Comparison of ENCODE assay signal across 24 cellular contexts in the genomic region with DNA sequence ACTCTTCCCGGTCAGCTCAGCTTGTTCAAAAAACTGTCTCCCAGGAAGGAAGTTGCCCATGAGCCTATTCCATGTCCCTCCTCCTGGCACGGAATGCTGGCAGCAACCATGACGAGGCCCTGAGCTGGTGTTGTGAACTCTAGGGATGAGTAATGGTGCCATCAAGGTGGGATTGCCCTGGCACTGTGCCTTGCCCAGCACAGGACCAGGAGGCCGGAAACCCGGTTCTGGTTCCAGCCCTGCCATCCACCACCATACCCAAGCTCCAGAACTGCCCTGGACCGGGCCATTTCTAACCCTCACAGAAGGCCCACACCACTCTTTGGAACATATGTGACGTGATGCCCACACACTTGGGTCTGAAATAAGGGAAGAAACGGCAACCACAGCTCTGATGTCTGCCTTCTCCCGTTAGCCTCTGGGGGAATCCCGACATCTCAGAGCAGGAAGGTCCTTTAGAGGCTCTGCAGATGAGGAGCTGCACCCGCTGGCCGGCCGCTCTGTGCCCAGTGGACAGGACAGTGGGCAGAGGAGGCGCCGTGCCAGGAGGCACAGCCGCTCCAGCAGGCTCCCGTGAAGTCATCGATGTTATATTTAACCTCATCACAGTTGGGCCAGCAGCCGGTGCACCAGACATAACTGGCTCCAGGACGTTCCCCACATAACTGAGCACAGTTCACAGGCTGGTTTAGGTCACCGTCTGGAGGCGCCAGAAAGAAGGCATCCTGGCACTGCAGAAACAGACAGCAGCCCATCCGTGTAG.
DNase-seq lines count a peak whose midpoint lies in the region; ATAC-seq, FAIRE-seq and TF ChIP-seq lines count a peak whose summit lies in the region.
"Had no signal": no experiment of that assay in that cellular context is flagged by ENCODE, and none has a peak within 500 bp of the region (broad histone marks: within the 10 kb centered on the region; RNA-seq: fewer than 3 reads in every experiment).

No MANE protein-coding gene starts in this region.

- no peak overlapping the region for H3K56ac ChIP-seq in H1 (replicated peaks; ENCODE audit: insufficient read length, low read depth, low read length)

- no peaks in the 10 kb centered on the region for H3K36me3 ChIP-seq in MG63
- no peaks in the 10 kb centered on the region for H3K36me3 ChIP-seq in H1 (ENCODE audit: control insufficient read depth in 2 of 4, insufficient read depth in 4 of 4, low read length in 3 of 4)
- no peaks in the 10 kb centered on the region for H3K36me3 ChIP-seq in tibial artery
- no peaks in the 10 kb centered on the region for H3K36me3 ChIP-seq in mesenchymal stem cell (ENCODE audit: control insufficient read depth in 1 of 2, insufficient read depth in 2 of 2, low read depth in 1 of 2, low read length in 2 of 2)
- H3K36me3 ChIP-seq: transverse colon had no signal

- H3K9me3 ChIP-seq in MG63 (no peaks in the 10 kb centered on the region), H1 (ENCODE audit: insufficient read depth in 2 of 2, low read depth in 1 of 2, low read length in 1 of 2) (no peaks in the 10 kb centered on the region), tibial artery (no peaks in the 10 kb centered on the region), mesenchymal stem cell (ENCODE audit: control insufficient read depth, low read length) (no peaks in the 10 kb centered on the region)
- H3K9me3 ChIP-seq: transverse colon had no signal

- H2BK20ac ChIP-seq in H1 (ENCODE audit: low read length), result no peak overlapping the region

- CTCF ChIA-PET in H1 (lab: Charles Lee; ENCODE audit: partially characterized antibody), result interaction anchor here (0.8 to 0.9 kb wide), 2 partner anchors 291 to 912 kb away, joined by 3 read pairs; no protein-coding TSS in a partner anchor

- H3K14ac ChIP-seq in H1 (ENCODE audit: insufficient read length), result no peak overlapping the region
- no peak overlapping the region for H3K14ac ChIP-seq in mesenchymal stem cell (ENCODE audit: low read length in 2 of 2)

- H2AFZ ChIP-seq in H1 (ENCODE audit: low read length) (no peak overlapping the region), mesenchymal stem cell (ENCODE audit: low read depth, low read length) (no peak overlapping the region)

- POLR2A ChIA-PET in H1 (lab: Charles Lee; ENCODE audit: partially characterized antibody), result no interaction called here

- WGBS in H1 (ENCODE audit: extremely low coverage in 1 of 2, insufficient coverage in 1 of 2, insufficient read length in 1 of 2, insufficient replicate concordance in 2 of 2, low coverage in 1 of 2, low lambda C conversion rate in 2 of 2, missing lambda C conversion rate in 1 of 2), 2 experiments, result 85% methylated on average over 23 of the region's 23 CpGs; no CpG with 5 or more reads in 1 of the 2 experiments
- WGBS in mesenchymal stem cell, result 94% methylated on average over 23 of the region's 23 CpGs

- H2BK120ac ChIP-seq in H1 (replicated peaks; ENCODE audit: low read depth, low read length) (peak overlapping the region; percentile 26), mesenchymal stem cell (ENCODE audit: low read depth, low read length) (no peak overlapping the region)

- no peak for TF ChIP-seq CTCF in H1 (IDR thresholded peaks at IDR 0.05; ENCODE audit: control extremely low read depth in 1 of 3, insufficient read depth in 1 of 3, low read depth in 1 of 3, low read length in 3 of 3)
- peak; percentile 43 to 49 for TF ChIP-seq CTCF in tibial artery (IDR thresholded peaks at IDR 0.05)

- H3K4me3 ChIP-seq in MG63 (no peak overlapping the region), H1 (ENCODE audit: extremely low read depth in 1 of 4, insufficient read depth in 2 of 4, low read depth in 3 of 4, low read length in 4 of 4) (no peak overlapping the region), tibial artery (no peak overlapping the region), mesenchymal stem cell (ENCODE audit: insufficient read depth in 1 of 2, low read depth in 1 of 2, low read length in 2 of 2) (no peak overlapping the region)
- H3K4me3 ChIP-seq: transverse colon had no signal

- H3K23ac ChIP-seq in H1 (ENCODE audit: insufficient read length) (no peak overlapping the region), mesenchymal stem cell (ENCODE audit: low read length in 2 of 2) (no peak overlapping the region)

- H3K4me1 ChIP-seq in H1 (replicated peaks in 1 of 4; ENCODE audit: control insufficient read depth in 3 of 4, insufficient read depth in 4 of 4, low read length in 3 of 4) (peaks cover 4 to 17% (median 9%) of the 10 kb centered on the region in 4 experiments), tibial artery (peaks cover 0 to 47% (median 17%) of the 10 kb centered on the region in 4 donors), mesenchymal stem cell (ENCODE audit: control insufficient read depth, insufficient read depth, low read depth, low read length) (no peaks in the 10 kb centered on the region)

- H3K27ac ChIP-seq in H1 (ENCODE audit: low read depth, low read length) (no peak overlapping the region), tibial artery (peak overlapping the region; percentile 74 to 77), mesenchymal stem cell (ENCODE audit: low read length, poor library complexity, severe bottlenecking) (no peak overlapping the region)
- H3K27ac ChIP-seq: RWPE1 had no signal

- DNase-seq in MG63 (peak; percentile 81), H1 (ENCODE audit: low read depth in 1 of 2, low spot score in 2 of 2) (no peak), kidney tubule cell (ENCODE audit: low spot score) (peak; percentile 55), tibial artery (peak; percentile 73 to 95), mesenchymal stem cell (no peak), nucleus accumbens (lab: John Stamatoyannopoulos, UW) (no peak)
- DNase-seq: activated B cell treated with CpG ODN at 0.5 μM for 24 hours; activated CD8-positive, alpha-beta T cell treated with anti-CD3 and anti-CD28 coated beads for 36 hours; activated naive CD4-positive, alpha-beta T cell treated with Interleukin-2 at 50 U/mL for 16 hours; activated T-cell treated with anti-CD3 and anti-CD28 coated beads, Interleukin-2, amount 50 U/mL, for 24 hours; AML-193; amygdala; central memory CD4-positive, alpha-beta T cell; effector memory CD4-positive, alpha-beta T cell; Kasumi-1; NCI-H1105 treated with DMSO at 0.1 percent for 48 hours; NCI-H2107; NCI-H510A treated with DMSO at 0.1 percent for 48 hours; T-helper 9 cell; transverse colon had no signal

- H3K4me2 ChIP-seq in H1 (ENCODE audit: insufficient read depth in 1 of 2, low read depth in 2 of 2, low read length in 2 of 2), result no peak overlapping the region
- H3K4me2 ChIP-seq in mesenchymal stem cell (ENCODE audit: low read length, poor library complexity, severe bottlenecking), result no peak overlapping the region

- no peaks in the 10 kb centered on the region for H4K20me1 ChIP-seq in H1 (replicated peaks in 1 of 2; ENCODE audit: control insufficient read depth in 1 of 2, insufficient read depth in 2 of 2, low read length in 2 of 2)

- TF ChIP-seq POLR2A in H1 (IDR thresholded peaks at IDR 0.05; ENCODE audit: control extremely low read depth in 1 of 2, low read depth in 2 of 2, low read length in 2 of 2), result no peak

- no peak for ATAC-seq in GM19455 (IDR thresholded peaks at IDR 0.05; ENCODE audit: unreplicated experiment)
- ATAC-seq: activated CD8-positive, alpha-beta T cell treated with anti-CD3 and anti-CD28 coated beads for 36 hours; sciatic nerve; stimulated activated memory B cell treated with anti-CD40 and anti-IgM and Interleukin-4, amounts not matched to agents 10 μg/mL and 1 μg/mL and 100 μg/mL, for 72 hours had no signal

- intact Hi-C loops in tibial artery (cut with DNase I; ENCODE audit: low total_unique reads), result loop anchor here (5.0 to 10.0 kb wide), 2 partner anchors 48 to 465 kb away; partner anchors contain the start of gene ID2

- no peak for TF ChIP-seq RAD21 in H1 (IDR thresholded peaks at IDR 0.05 in 1 of 2, conservative IDR thresholded peaks at IDR 0.05 in 1 of 2; ENCODE audit: low read depth in 2 of 2, low read length in 2 of 2)

- H4K8ac ChIP-seq in H1 (ENCODE audit: extremely low read depth, insufficient read depth, low read length) (no peak overlapping the region), mesenchymal stem cell (ENCODE audit: low read length) (no peak overlapping the region)

- no peaks in the 10 kb centered on the region for H3K79me1 ChIP-seq in H1 (ENCODE audit: low read depth, low read length)
- no peaks in the 10 kb centered on the region for H3K79me1 ChIP-seq in mesenchymal stem cell (replicated peaks; ENCODE audit: low read length, poor library complexity, severe bottlenecking)

- H3K9ac ChIP-seq in H1 (replicated peaks in 1 of 4; ENCODE audit: extremely low read depth in 1 of 4, low read depth in 3 of 4, low read length in 3 of 4) (no peak overlapping the region), mesenchymal stem cell (ENCODE audit: low read length) (no peak overlapping the region)

- H4K91ac ChIP-seq in H1 (replicated peaks; ENCODE audit: insufficient read length, low read length), result no peak overlapping the region
- no peak overlapping the region for H4K91ac ChIP-seq in mesenchymal stem cell (ENCODE audit: low read length)

- peak overlapping the region; percentile 50; the same call in 1 of the 2 replicates for H2BK12ac ChIP-seq in H1 (ENCODE audit: low read depth, low read length)
- no peak overlapping the region for H2BK12ac ChIP-seq in mesenchymal stem cell (ENCODE audit: low read length in 2 of 2)

- FAIRE-seq in H1 (lab: Jason Lieb, UNC), result no peak

- H4K5ac ChIP-seq in H1 (ENCODE audit: insufficient read length, low read depth, low read length), result no peak overlapping the region

- H2BK15ac ChIP-seq in H1 (ENCODE audit: low read length) (no peak overlapping the region), mesenchymal stem cell (ENCODE audit: low read depth, poor library complexity, severe bottlenecking) (no peak overlapping the region)

- H2AK5ac ChIP-seq in H1 (ENCODE audit: low read depth, low read length), result no peak overlapping the region
- H2AK5ac ChIP-seq in mesenchymal stem cell (ENCODE audit: low read length, severe bottlenecking), result no peak overlapping the region

- no peaks in the 10 kb centered on the region for H3K23me2 ChIP-seq in H1 (ENCODE audit: low read depth, low read length)

- H3K18ac ChIP-seq in H1 (ENCODE audit: extremely low read depth, low read length) (no peak overlapping the region), mesenchymal stem cell (ENCODE audit: low read depth in 1 of 2, low read length in 2 of 2) (no peak overlapping the region)

- H3K4ac ChIP-seq in H1 (replicated peaks; ENCODE audit: insufficient read length, low read depth, low read length), result peak overlapping the region; percentile 49
- no peak overlapping the region for H3K4ac ChIP-seq in mesenchymal stem cell (ENCODE audit: low read depth in 1 of 2, low read length in 2 of 2)

- no peak for TF ChIP-seq EP300 in H1 (IDR thresholded peaks at IDR 0.05; ENCODE audit: borderline replicate concordance in 1 of 2, low read depth in 2 of 2, low read length in 2 of 2)

- no peak overlapping the region for H2BK5ac ChIP-seq in H1 (ENCODE audit: low read depth, low read length)
- no peak overlapping the region for H2BK5ac ChIP-seq in mesenchymal stem cell (ENCODE audit: low read depth, low read length, poor library complexity, severe bottlenecking)

- H3K79me2 ChIP-seq in H1 (ENCODE audit: control insufficient read depth in 1 of 2, insufficient read depth in 2 of 2, low read length in 2 of 2), result no peaks in the 10 kb centered on the region

- H3K27me3 ChIP-seq in MG63 (no peaks in the 10 kb centered on the region), H1 (replicated peaks in 1 of 4; ENCODE audit: control insufficient read depth in 3 of 4, extremely low read depth in 1 of 4, insufficient read depth in 3 of 4, low read length in 3 of 4) (no peaks in the 10 kb centered on the region), tibial artery (no peaks in the 10 kb centered on the region), mesenchymal stem cell (ENCODE audit: control insufficient read depth in 1 of 2, insufficient read depth in 1 of 2, low read length in 2 of 2) (no peaks in the 10 kb centered on the region)
- H3K27me3 ChIP-seq: transverse colon had no signal

Comparison
In these comparisons a context has a peak if more than half of its experiments do, and no peak if none do; other contexts are left out.
1. DNase-seq: peak in MG63 (single experiment), kidney tubule cell (single experiment) and tibial artery (2 of 2); none in H1 (0 of 2), mesenchymal stem cell (single experiment) and nucleus accumbens (0 of 56).
2. H3K27ac ChIP-seq: peak in tibial artery (2 of 2); none in H1 (single experiment) and mesenchymal stem cell (single experiment).
3. CTCF ChIP-seq: peak in tibial artery (2 of 2); none in H1 (0 of 3).